24 cellular contexts compared by ENCODE assay signal in genomic region chr21:20404915-20405314, GRCh38.
"Had no signal": no experiment of that assay in that cellular context is flagged by ENCODE, and none has a peak within 500 bp of the region (broad histone marks: within the 10 kb centered on the region; RNA-seq: fewer than 3 reads in every experiment).

No MANE protein-coding gene starts in this region.

- ATAC-seq: activated T-cell treated with anti-CD3 and anti-CD28 coated beads, Interleukin-2, amount 50 U/mL, for 72 hours; effector memory CD8-positive, alpha-beta T cell; naive thymus-derived CD8-positive, alpha-beta T cell; stimulated activated naive CD8-positive, alpha-beta T cell treated with anti-CD3 and anti-CD28 coated beads, Interleukin-15, Interleukin-2, amounts not matched to agents 100 U/mL and 50 U/mL, for 24 hours; upper lobe of right lung had no signal

- H3K4me1 ChIP-seq: colonic mucosa, esophagus muscularis mucosa, left ventricle myocardium inferior, prostate gland, thyroid gland, upper lobe of right lung had no signal

- H3K36me3 ChIP-seq: colonic mucosa, esophagus muscularis mucosa, left ventricle myocardium inferior, neutrophil, ovary, prostate gland, thyroid gland, upper lobe of right lung had no signal

- H3K9me3 ChIP-seq: colonic mucosa, esophagus muscularis mucosa, left ventricle myocardium inferior, neutrophil, ovary, prostate gland, thyroid gland, upper lobe of right lung had no signal

- H3K27me3 Mint-ChIP-seq: activated B cell treated with CpG ODN at 0.5 μM for 24 hours; activated CD4-positive, alpha-beta memory T cell treated with anti-CD3 and anti-CD28 coated beads for 36 hours; activated naive CD8-positive, alpha-beta T cell treated with anti-CD3 and anti-CD28 coated beads, Interleukin-2, amount 10 ng/mL, durations not matched to agents 7 days and 5 days; effector memory CD8-positive, alpha-beta T cell; naive thymus-derived CD8-positive, alpha-beta T cell had no signal

- H3K4me3 ChIP-seq: colonic mucosa, dorsolateral prefrontal cortex, esophagus muscularis mucosa, left ventricle myocardium inferior, ovary, prostate gland, thyroid gland, upper lobe of right lung had no signal

- H3K27ac Mint-ChIP-seq: activated B cell treated with CpG ODN at 0.5 μM for 24 hours; activated CD4-positive, alpha-beta memory T cell treated with anti-CD3 and anti-CD28 coated beads for 36 hours; activated naive CD4-positive, alpha-beta T cell treated with anti-CD3 and anti-CD28 coated beads for 36 hours; activated naive CD8-positive, alpha-beta T cell treated with anti-CD3 and anti-CD28 coated beads, Interleukin-2, amount 10 ng/mL, durations not matched to agents 7 days and 5 days; activated T-cell treated with anti-CD3 and anti-CD28 coated beads, Interleukin-2, amount 50 U/mL, for 72 hours; effector memory CD8-positive, alpha-beta T cell; mesothelial cell of epicardium; naive thymus-derived CD8-positive, alpha-beta T cell had no signal

- H3K4me1 Mint-ChIP-seq: activated B cell treated with CpG ODN at 0.5 μM for 24 hours; activated naive CD8-positive, alpha-beta T cell treated with anti-CD3 and anti-CD28 coated beads, Interleukin-2, amount 10 ng/mL, durations not matched to agents 7 days and 5 days; naive thymus-derived CD8-positive, alpha-beta T cell had no signal

- H3K4me3 Mint-ChIP-seq: activated B cell treated with CpG ODN at 0.5 μM for 24 hours; activated CD4-positive, alpha-beta memory T cell treated with anti-CD3 and anti-CD28 coated beads for 36 hours; activated naive CD4-positive, alpha-beta T cell treated with anti-CD3 and anti-CD28 coated beads for 36 hours; activated naive CD8-positive, alpha-beta T cell treated with anti-CD3 and anti-CD28 coated beads, Interleukin-2, amount 10 ng/mL, durations not matched to agents 7 days and 5 days; activated T-cell treated with anti-CD3 and anti-CD28 coated beads, Interleukin-2, amount 50 U/mL, for 72 hours; effector memory CD8-positive, alpha-beta T cell; mesothelial cell of epicardium; naive thymus-derived CD8-positive, alpha-beta T cell had no signal

- H3K36me3 Mint-ChIP-seq: activated CD4-positive, alpha-beta memory T cell treated with anti-CD3 and anti-CD28 coated beads for 36 hours; activated naive CD8-positive, alpha-beta T cell treated with anti-CD3 and anti-CD28 coated beads, Interleukin-2, amount 10 ng/mL, durations not matched to agents 7 days and 5 days; mesothelial cell of epicardium; naive thymus-derived CD8-positive, alpha-beta T cell had no signal

- H3K27me3 ChIP-seq: colonic mucosa, dorsolateral prefrontal cortex, esophagus muscularis mucosa, neutrophil, ovary, thyroid gland, upper lobe of right lung had no signal

- H3K27ac ChIP-seq: colonic mucosa, dorsolateral prefrontal cortex, esophagus muscularis mucosa, left ventricle myocardium inferior, neutrophil, ovary, prostate gland, thyroid gland, upper lobe of right lung had no signal

- DNase-seq: activated B cell treated with CpG ODN at 0.5 μM for 24 hours; activated CD4-positive, alpha-beta memory T cell treated with anti-CD3 and anti-CD28 coated beads for 36 hours; activated CD4-positive, alpha-beta T cell treated with anti-CD3 and anti-CD28 coated beads for 48 hours; activated effector memory CD4-positive, alpha-beta T cell treated with Interleukin-2 at 50 U/mL for 16 hours; activated naive CD4-positive, alpha-beta T cell treated with anti-CD3 and anti-CD28 coated beads for 36 hours; activated naive CD8-positive, alpha-beta T cell treated with anti-CD3 and anti-CD28 coated beads, Interleukin-2, amount 10 ng/mL, durations not matched to agents 7 days and 5 days; activated T-cell treated with anti-CD3 and anti-CD28 coated beads, Interleukin-2, amount 50 U/mL, for 72 hours; amniotic stem cell; colonic mucosa; dorsolateral prefrontal cortex; effector memory CD8-positive, alpha-beta T cell; head of caudate nucleus; left ventricle myocardium inferior; naive thymus-derived CD8-positive, alpha-beta T cell; ovary; stimulated activated CD4-positive, alpha-beta T cell treated with anti-CD3 and anti-CD28 coated beads, Interleukin-4, amount 100 ng/mL, for 24 hours; stimulated activated naive CD8-positive, alpha-beta T cell treated with anti-CD3 and anti-CD28 coated beads, Interleukin-15, Interleukin-2, amounts not matched to agents 100 U/mL and 50 U/mL, for 24 hours; T-helper 1 cell; thyroid gland; upper lobe of right lung had no signal
